8 cellular contexts compared by ENCODE assay signal in the genomic region with DNA sequence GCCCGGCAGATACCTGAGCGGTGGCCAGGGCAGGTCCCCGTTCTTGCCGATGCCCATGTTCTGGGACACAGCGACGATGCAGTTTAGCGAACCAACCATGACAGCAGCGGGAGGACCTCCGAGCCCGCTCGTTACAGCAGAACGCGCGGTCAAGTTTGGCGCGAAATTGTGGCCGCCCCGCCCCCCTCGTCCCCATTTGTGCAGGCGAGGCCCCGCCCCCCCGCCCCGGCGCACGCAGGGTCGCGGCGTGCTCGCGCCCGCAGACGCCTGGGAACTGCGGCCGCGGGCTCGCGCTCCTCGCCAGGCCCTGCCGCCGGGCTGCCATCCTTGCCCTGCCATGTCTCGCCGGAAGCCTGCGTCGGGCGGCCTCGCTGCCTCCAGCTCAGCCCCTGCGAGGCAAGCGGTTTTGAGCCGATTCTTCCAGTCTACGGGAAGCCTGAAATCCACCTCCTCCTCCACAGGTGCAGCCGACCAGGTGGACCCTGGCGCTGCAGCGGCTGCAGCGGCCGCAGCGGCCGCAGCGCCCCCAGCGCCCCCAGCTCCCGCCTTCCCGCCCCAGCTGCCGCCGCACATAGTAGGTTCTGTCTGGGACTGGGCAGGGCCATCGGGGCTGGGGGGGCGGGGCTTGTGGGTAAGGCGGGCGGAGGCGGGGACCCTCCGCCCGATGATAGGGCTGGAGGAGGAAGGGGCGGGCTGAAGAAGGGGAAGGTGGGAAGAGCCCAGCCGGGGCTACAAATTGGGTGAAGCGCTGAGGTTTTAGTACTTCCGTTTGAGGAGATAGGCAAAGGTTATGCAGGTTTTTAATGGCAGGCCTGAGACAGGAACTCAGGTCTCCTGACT. TPM values are rescaled to one million over a fixed set of nuclear protein-coding genes. Genes with fewer than 3 reads are reported as not detected.
A peak's percentile ranks its signal among the peaks of the same experiment; 100 is the strongest.
DNase-seq lines count a peak whose midpoint lies in the region; ATAC-seq, FAIRE-seq and TF ChIP-seq lines count a peak whose summit lies in the region.

Gene DHFR (minus strand): TSS at position 593 of the 840 bp plus-strand sequence. CDS start 494 bp downstream, at position 99.
Gene MSH3 (plus strand): TSS at position 262 of the 840 bp plus-strand sequence. CDS start 76 bp downstream, at position 338.

- peaks cover 25% of the 10 kb centered on the region for H3K79me2 ChIP-seq in astrocyte (ENCODE audit: insufficient read depth, low read length)

- peak; percentile 47 for ATAC-seq in HG02943 (IDR thresholded peaks at IDR 0.05; ENCODE audit: low read depth, unreplicated experiment)

- H3K27ac Mint-ChIP-seq in T-helper 2 cell treated with Interferon-gamma antibody and Interleukin-4, amounts not matched to agents 5 μg/mL and 100 μg/mL, for 36 hours = peak within 1 kb of the TSS; percentile 99
- H3K27ac Mint-ChIP-seq in astrocyte (ENCODE audit: unreplicated experiment) = peak within 1 kb of the TSS; percentile 93

- DNase-seq in GM13977 (ENCODE audit: low spot score) (peak; percentile 95), NCI-H2029 (lab: John Stamatoyannopoulos, UW) (peak; percentile 95), astrocyte (ENCODE audit: low read depth) (peak; percentile 72), hepatic stellate cell (ENCODE audit: low spot score) (peak; percentile 89), putamen (ENCODE audit: low spot score) (peak; percentile 90), uterus (peak; percentile 82 to 85)
- peak; percentile 85 for DNase-seq in T-helper 2 cell treated with Interferon-gamma antibody and Interleukin-4, amounts not matched to agents 5 μg/mL and 100 μg/mL, for 36 hours (ENCODE audit: low spot score)

- TF ChIP-seq CTCF in GM13977 (IDR thresholded peaks at IDR 0.05; ENCODE audit: extremely low read depth, insufficient read depth, missing control alignments) = no peak
- TF ChIP-seq CTCF in astrocyte (IDR thresholded peaks at IDR 0.05; ENCODE audit: insufficient read depth, low read depth, low read length) = no peak
- peak in 3 of 4 experiments; percentile 8 to 26 (median 21) for TF ChIP-seq CTCF in uterus (IDR thresholded peaks at IDR 0.05)

- H3K36me3 ChIP-seq in astrocyte (ENCODE audit: insufficient read depth, low read length) (peaks cover 18% of the 10 kb centered on the region), uterus (no peaks in the 10 kb centered on the region)

- peaks cover 40% of the 10 kb centered on the region for H3K36me3 Mint-ChIP-seq in T-helper 2 cell treated with Interferon-gamma antibody and Interleukin-4, amounts not matched to agents 5 μg/mL and 100 μg/mL, for 36 hours (ENCODE audit: low read depth)
- peaks cover 4% of the 10 kb centered on the region for H3K36me3 Mint-ChIP-seq in astrocyte (ENCODE audit: low read depth, unreplicated experiment)

- H3K4me1 ChIP-seq in astrocyte (ENCODE audit: insufficient read depth, low read length) = peaks cover 24% of the 10 kb centered on the region
- H3K4me1 ChIP-seq in uterus = no peaks in the 10 kb centered on the region

- H3K27ac ChIP-seq in astrocyte (ENCODE audit: low read depth, low read length) (peak within 1 kb of the TSS; percentile 78), uterus (peak within 1 kb of the TSS; percentile 96 to 97)

- H3K9ac ChIP-seq in astrocyte (ENCODE audit: low read length) = peak within 1 kb of the TSS; percentile 92

- peak in 1 of 2 donors; percentile 56 for TF ChIP-seq POLR2A in uterus (IDR thresholded peaks at IDR 0.05)

- peaks cover 24% of the 10 kb centered on the region for H3K4me1 Mint-ChIP-seq in T-helper 2 cell treated with Interferon-gamma antibody and Interleukin-4, amounts not matched to agents 5 μg/mL and 100 μg/mL, for 36 hours (ENCODE audit: low read depth)
- H3K4me1 Mint-ChIP-seq in astrocyte (ENCODE audit: low read depth, unreplicated experiment) = peaks cover 18% of the 10 kb centered on the region

- H3K27me3 Mint-ChIP-seq in T-helper 2 cell treated with Interferon-gamma antibody and Interleukin-4, amounts not matched to agents 5 μg/mL and 100 μg/mL, for 36 hours (ENCODE audit: low read depth) = no peaks in the 10 kb centered on the region
- H3K27me3 Mint-ChIP-seq in astrocyte (ENCODE audit: low read depth, unreplicated experiment) = no peaks in the 10 kb centered on the region

- H3K4me3 Mint-ChIP-seq in T-helper 2 cell treated with Interferon-gamma antibody and Interleukin-4, amounts not matched to agents 5 μg/mL and 100 μg/mL, for 36 hours = peak within 1 kb of the TSS; percentile 93
- peak within 1 kb of the TSS; percentile 92 for H3K4me3 Mint-ChIP-seq in astrocyte (ENCODE audit: unreplicated experiment)

- intact Hi-C loops in uterus (cut with DNase I; ENCODE audit: low total_unique reads) = no loop called here

- no peak for FAIRE-seq in astrocyte (lab: Jason Lieb, UNC)

- H3K9me3 ChIP-seq in astrocyte (ENCODE audit: insufficient read depth, low read depth, low read length) = no peaks in the 10 kb centered on the region
- H3K9me3 ChIP-seq in uterus = no peaks in the 10 kb centered on the region

- in situ Hi-C loops in GM13977 (cut with MboI; ENCODE audit: low pct_unique_long_range_greater_than_20kb, low sequenced_read_pairs, unreplicated experiment) = loop anchor here (25.0 kb wide), 1 partner anchor 567 kb away; no protein-coding TSS in a partner anchor

- peak within 1 kb of the TSS; percentile 92 for H2AFZ ChIP-seq in astrocyte (ENCODE audit: low read depth, low read length)

- H4K20me1 ChIP-seq in astrocyte (ENCODE audit: insufficient read depth, low read length) = peaks cover 13% of the 10 kb centered on the region

- H3K27me3 ChIP-seq in astrocyte (ENCODE audit: insufficient read depth, low read length) = no peaks in the 10 kb centered on the region
- no peaks in the 10 kb centered on the region for H3K27me3 ChIP-seq in uterus

- no peaks in the 10 kb centered on the region for H3K9me3 Mint-ChIP-seq in T-helper 2 cell treated with Interferon-gamma antibody and Interleukin-4, amounts not matched to agents 5 μg/mL and 100 μg/mL, for 36 hours
- no peaks in the 10 kb centered on the region for H3K9me3 Mint-ChIP-seq in astrocyte (ENCODE audit: unreplicated experiment)

- peak within 1 kb of the TSS; percentile 83 for H3K4me3 ChIP-seq in astrocyte (ENCODE audit: insufficient read depth, low read depth, low read length)
- H3K4me3 ChIP-seq in uterus = peak within 1 kb of the TSS; percentile 93 to 99

- H3K4me2 ChIP-seq in astrocyte (ENCODE audit: low read length) = peak within 1 kb of the TSS; percentile 99

RNA-seq across cellular contexts. Expression of gene DHFR, which starts in this region (rescaled TPM):
- total RNA-seq in astrocyte (11.9 and 14.4 TPM in 2 replicates), uterus (10 to 100 TPM in 1 of 4 donors, 1 to 10 TPM in 3; 1.8 to 39.6 (median 4.7) TPM)

RNA-seq across cellular contexts. Expression of gene MSH3, which starts in this region (rescaled TPM):
- total RNA-seq in astrocyte (15.4 and 16.1 TPM in 2 replicates), uterus (10 to 100 TPM in 3 of 4 donors, 1 to 10 TPM in 1; 6.4 to 34.3 (median 16.3) TPM)

Comparison
In these comparisons a context has a peak if more than half of its experiments do, and no peak if none do; other contexts are left out.
1. Peak in every context shown above with its lines: DNase-seq, ATAC-seq, H3K4me3 ChIP-seq and H3K27ac ChIP-seq.
2. CTCF ChIP-seq: peak in uterus (3 of 4); none in GM13977 (single experiment) and astrocyte (single experiment).